ENCODE assay signal across 8 cellular contexts in the genomic region with DNA sequence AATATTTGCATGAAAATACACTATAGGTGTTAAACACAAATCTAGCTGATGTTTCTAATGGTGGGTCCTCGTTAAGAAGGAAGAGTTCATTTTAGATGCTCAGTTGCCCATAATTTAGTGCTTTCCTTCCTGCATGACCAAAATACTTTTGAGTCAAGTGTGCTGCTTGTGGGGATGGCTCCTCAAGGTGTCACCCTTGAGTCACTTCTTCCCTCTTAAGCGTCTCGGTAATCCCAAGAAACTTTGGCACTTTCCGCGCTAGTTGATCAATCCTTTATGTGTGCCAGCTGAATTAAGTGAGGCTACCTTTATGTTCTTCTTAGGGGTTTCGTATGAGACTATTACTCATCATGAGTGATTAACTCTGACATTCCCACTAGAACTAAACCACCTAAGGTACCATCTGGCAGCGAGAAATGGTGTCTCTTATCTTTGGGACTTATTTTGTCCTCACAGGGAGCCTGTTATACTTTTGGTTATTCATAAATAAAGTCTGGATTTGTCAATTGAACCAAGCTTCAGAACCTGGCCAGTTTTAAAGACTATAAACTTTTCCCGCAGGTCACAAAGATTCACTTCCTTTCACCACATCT.
DNase-seq lines count a peak whose midpoint lies in the region; ATAC-seq and TF ChIP-seq lines count a peak whose summit lies in the region.

No MANE protein-coding gene starts in this region.

- TF ChIP-seq CTCF in VCaP (conservative IDR thresholded peaks at IDR 0.05), result peak; percentile 89

- peak; percentile 49 for DNase-seq in activated CD4-positive, alpha-beta T cell treated with anti-CD3 and anti-CD28 coated beads for 48 hours
- DNase-seq in activated CD4-positive, alpha-beta T cell treated with anti-CD3 and anti-CD28 coated beads for 4 hours, result no peak
- DNase-seq in fibroblast of the conjunctiva (ENCODE audit: low read depth), result peak; percentile 59
- DNase-seq in nucleus accumbens (lab: John Stamatoyannopoulos, UW), result peak in 39 of 56 donors; percentile 2 to 75 (median 25)

- H3K27ac ChIP-seq in VCaP, result no peak overlapping the region

- TF ChIP-seq EP300 in Ishikawa (IDR thresholded peaks at IDR 0.05; ENCODE audit: borderline replicate concordance), result no peak

- ATAC-seq in HG03196 (IDR thresholded peaks at IDR 0.05; ENCODE audit: unreplicated experiment), result no peak
- no peak for ATAC-seq in GM19467 (IDR thresholded peaks at IDR 0.05; ENCODE audit: unreplicated experiment)

- TF ChIP-seq RAD21 in Ishikawa (IDR thresholded peaks at IDR 0.05; ENCODE audit: low read depth), result peak; percentile 77

TF ChIP-seq in Ishikawa, 13 proteins besides CTCF, POLR2A, EP300 and RAD21:
- TF ChIP-seq EGR1 (IDR thresholded peaks at IDR 0.05) (no peak), ZBTB7A (IDR thresholded peaks at IDR 0.05; ENCODE audit: low read depth) (no peak), USF1 (IDR thresholded peaks at IDR 0.05) (no peak), CEBPB (IDR thresholded peaks at IDR 0.05) (no peak), TEAD4 (IDR thresholded peaks at IDR 0.05) (no peak)

Comparison
In these comparisons a context has a peak if more than half of its experiments do, and no peak if none do; other contexts are left out.
1. DNase-seq: peak in activated CD4-positive, alpha-beta T cell treated with anti-CD3 and anti-CD28 coated beads for 48 hours (single experiment), fibroblast of the conjunctiva (single experiment) and nucleus accumbens (39 of 56); none in activated CD4-positive, alpha-beta T cell treated with anti-CD3 and anti-CD28 coated beads for 4 hours (0 of 2).